ENCODE assay signal across 18 cellular contexts in genomic region chr22:33654173-33654890, GRCh38.
"Had no signal": no experiment of that assay in that cellular context is flagged by ENCODE, and none has a peak within 500 bp of the region (broad histone marks: within the 10 kb centered on the region; RNA-seq: fewer than 3 reads in every experiment).

No MANE protein-coding gene starts in this region.

- DNase-seq: activated CD4-positive, alpha-beta T cell treated with anti-CD3 and anti-CD28 coated beads, Interleukin-2, amount 50 U/mL, for 4 hours; activated CD4-positive, CD25-positive, alpha-beta regulatory T cell treated with anti-CD3 and anti-CD28 coated beads, Interleukin-2, amount 50 U/mL, for 72 hours; activated CD8-positive, alpha-beta memory T cell treated with anti-CD3 and anti-CD28 coated beads, Interleukin-2, amount 10 ng/mL, durations not matched to agents 7 days and 5 days; activated gamma-delta T cell; activated T-cell treated with anti-CD3 and anti-CD28 coated beads, Interleukin-2, amount 50 U/mL, for 48 hours; amygdala; dermis blood vessel endothelial cell; left cardiac atrium; mammary epithelial cell; sigmoid colon; stimulated activated CD4-positive, alpha-beta T cell treated with anti-CD3 and anti-CD28 coated beads, Interleukin-12 subunit alpha, Interleukin-12 subunit beta, amount 100 ng/mL, for 4 hours had no signal

- H3K4me3 ChIP-seq: esophagus muscularis mucosa, sigmoid colon, thoracic aorta had no signal

- H3K27me3 Mint-ChIP-seq: activated CD8-positive, alpha-beta memory T cell treated with anti-CD3 and anti-CD28 coated beads, Interleukin-2, amount 10 ng/mL, durations not matched to agents 7 days and 5 days; activated naive CD8-positive, alpha-beta T cell; brain; central memory CD8-positive, alpha-beta T cell; stimulated activated naive CD8-positive, alpha-beta T cell treated with anti-CD3 and anti-CD28 coated beads, Interleukin-15, Interleukin-2, amounts not matched to agents 100 ng/mL and 50 ng/mL, for 24 hours had no signal

- H3K9me3 ChIP-seq: esophagus muscularis mucosa, sigmoid colon, thoracic aorta had no signal

- H3K4me3 Mint-ChIP-seq: activated CD8-positive, alpha-beta memory T cell treated with anti-CD3 and anti-CD28 coated beads, Interleukin-2, amount 10 ng/mL, durations not matched to agents 7 days and 5 days; activated naive CD8-positive, alpha-beta T cell; brain; central memory CD8-positive, alpha-beta T cell; nephron; stimulated activated naive CD8-positive, alpha-beta T cell treated with anti-CD3 and anti-CD28 coated beads, Interleukin-15, Interleukin-2, amounts not matched to agents 100 ng/mL and 50 ng/mL, for 24 hours had no signal

- H3K4me1 Mint-ChIP-seq: activated CD8-positive, alpha-beta memory T cell treated with anti-CD3 and anti-CD28 coated beads, Interleukin-2, amount 10 ng/mL, durations not matched to agents 7 days and 5 days; central memory CD8-positive, alpha-beta T cell had no signal

- H3K27ac Mint-ChIP-seq: activated CD8-positive, alpha-beta memory T cell treated with anti-CD3 and anti-CD28 coated beads, Interleukin-2, amount 10 ng/mL, durations not matched to agents 7 days and 5 days; activated naive CD8-positive, alpha-beta T cell; nephron; stimulated activated naive CD8-positive, alpha-beta T cell treated with anti-CD3 and anti-CD28 coated beads, Interleukin-15, Interleukin-2, amounts not matched to agents 100 ng/mL and 50 ng/mL, for 24 hours had no signal

- H3K36me3 Mint-ChIP-seq: activated CD8-positive, alpha-beta memory T cell treated with anti-CD3 and anti-CD28 coated beads, Interleukin-2, amount 10 ng/mL, durations not matched to agents 7 days and 5 days; activated naive CD8-positive, alpha-beta T cell had no signal

- H3K27me3 ChIP-seq: esophagus muscularis mucosa, sigmoid colon had no signal

- H3K27ac ChIP-seq: esophagus muscularis mucosa, sigmoid colon, thoracic aorta had no signal

- ATAC-seq: activated CD8-positive, alpha-beta memory T cell treated with anti-CD3 and anti-CD28 coated beads, Interleukin-2, amount 10 ng/mL, durations not matched to agents 7 days and 5 days; left cardiac atrium had no signal
